Comparison of ENCODE assay signal across 10 cellular contexts in the genomic region with DNA sequence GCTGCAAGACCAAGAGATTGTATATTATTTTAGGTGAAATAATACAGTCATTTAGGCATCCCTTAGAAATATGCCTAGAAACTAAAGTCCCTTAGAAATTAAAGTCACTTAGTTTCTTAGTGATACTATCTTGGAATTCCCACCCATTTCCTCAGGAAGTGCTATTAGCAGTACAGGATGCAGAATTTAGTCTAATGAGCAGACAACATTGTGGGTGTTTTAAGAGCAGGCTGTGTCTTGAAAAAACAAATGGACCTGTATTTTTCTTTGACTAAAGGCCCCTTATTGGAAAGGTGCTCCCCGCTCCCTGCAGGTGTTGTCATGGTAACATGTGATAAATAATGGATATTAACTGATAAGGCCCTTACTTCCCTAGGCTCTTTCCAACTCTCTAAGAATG. TPM values are rescaled to one million over a fixed set of nuclear protein-coding genes. Genes with fewer than 3 reads are reported as not detected.
DNase-seq lines count a peak whose midpoint lies in the region; ATAC-seq, FAIRE-seq and TF ChIP-seq lines count a peak whose summit lies in the region.
"Had no signal": no experiment of that assay in that cellular context is flagged by ENCODE, and none has a peak within 500 bp of the region (broad histone marks: within the 10 kb centered on the region; RNA-seq: fewer than 3 reads in every experiment).

No MANE protein-coding gene starts in this region.

- peaks cover 31% of the 10 kb centered on the region for H3K4me1 Mint-ChIP-seq in mesothelial cell of epicardium

- no peaks in the 10 kb centered on the region for H3K27me3 Mint-ChIP-seq in mesothelial cell of epicardium (ENCODE audit: low read depth)

- no peaks in the 10 kb centered on the region for H3K9me2 ChIP-seq in GM23248 (ENCODE audit: insufficient read depth)

- H3K9ac ChIP-seq in GM23248 = peak overlapping the region; percentile 45

- DNase-seq in GM23248 (no peak), breast epithelium (ENCODE audit: low spot score in 2 of 2) (no peak), mesothelial cell of epicardium (ENCODE audit: low spot score in 2 of 2, unreplicated experiment in 2 of 2) (no peak), NCI-H526 treated with DMSO at 0.1 percent for 48 hours (lab: John Stamatoyannopoulos, UW) (no peak), RCC 7860 (ENCODE audit: low spot score) (no peak)

- no peak overlapping the region for H3K4me3 Mint-ChIP-seq in mesothelial cell of epicardium
- H3K4me3 Mint-ChIP-seq: activated CD4-positive, alpha-beta memory T cell treated with anti-CD3 and anti-CD28 coated beads for 36 hours had no signal

- H3K79me2 ChIP-seq in ACC112 (ENCODE audit: control insufficient read depth, insufficient read depth, low read length, unreplicated experiment) (no peaks in the 10 kb centered on the region), GM23248 (ENCODE audit: insufficient read depth) (no peaks in the 10 kb centered on the region)

- H3K36me3 Mint-ChIP-seq in mesothelial cell of epicardium = peaks cover 1% of the 10 kb centered on the region
- H3K36me3 Mint-ChIP-seq: activated CD4-positive, alpha-beta memory T cell treated with anti-CD3 and anti-CD28 coated beads for 36 hours; CD14-positive monocyte had no signal

- intact Hi-C loops in breast epithelium (cut with DNase I; ENCODE audit: low total_unique reads) = no loop called here

- H3K4me3 ChIP-seq in ACC112 (ENCODE audit: low read depth, low read length) = 0 out of 2 replicates have a peak overlapping the region, but pooled peaks have one; percentile 1
- H3K4me3 ChIP-seq in GM23248 = 0 out of 2 replicates have a peak overlapping the region, but pooled peaks have one; percentile 13
- no peak overlapping the region for H3K4me3 ChIP-seq in breast epithelium

- H3K9me3 Mint-ChIP-seq in mesothelial cell of epicardium = peaks cover 19% of the 10 kb centered on the region
- H3K9me3 Mint-ChIP-seq: activated CD4-positive, alpha-beta memory T cell treated with anti-CD3 and anti-CD28 coated beads for 36 hours had no signal

- H3K36me3 ChIP-seq in ACC112 (ENCODE audit: insufficient read depth, low read length) (no peaks in the 10 kb centered on the region), GM23248 (ENCODE audit: low read depth) (no peaks in the 10 kb centered on the region), breast epithelium (no peaks in the 10 kb centered on the region)

- H3K27ac ChIP-seq in ACC112 (ENCODE audit: low read depth, low read length) (peak overlapping the region; percentile 51), GM23248 (peak overlapping the region; percentile 64), breast epithelium (peak overlapping the region; percentile 54 to 64)

- TF ChIP-seq POLR2A in breast epithelium (IDR thresholded peaks at IDR 0.05) (no peak), GM18505 (IDR thresholded peaks at IDR 0.05; ENCODE audit: borderline replicate concordance, extremely low read depth, insufficient read depth, insufficient read length) (no peak)

- no peak for TF ChIP-seq CTCF in breast epithelium (IDR thresholded peaks at IDR 0.05)
- TF ChIP-seq CTCF in mesothelial cell of epicardium (IDR thresholded peaks at IDR 0.05; ENCODE audit: unreplicated experiment) = no peak

- H3K4me1 ChIP-seq in ACC112 (ENCODE audit: control insufficient read depth, insufficient read depth, low read length, unreplicated experiment) = peaks cover 15% of the 10 kb centered on the region
- peaks cover 30% of the 10 kb centered on the region for H3K4me1 ChIP-seq in GM23248 (ENCODE audit: insufficient read depth)
- H3K4me1 ChIP-seq in breast epithelium = no peaks in the 10 kb centered on the region

- WGBS in GM23248 (ENCODE audit: low coverage in 1 of 2, low lambda C conversion rate in 2 of 2, missing lambda C conversion rate in 2 of 2), 2 experiments = 93 to 100% methylated on average over 1 of the region's 1 CpG

- H4K20me1 ChIP-seq in GM23248 (ENCODE audit: insufficient read depth) = no peaks in the 10 kb centered on the region

- in situ Hi-C loops in GM23248 (cut with MboI) = no loop called here

- no peak for FAIRE-seq in RCC 7860 (lab: Jason Lieb, UNC)

- H3K27ac Mint-ChIP-seq in mesothelial cell of epicardium = peak overlapping the region; percentile 79
- H3K27ac Mint-ChIP-seq: activated CD4-positive, alpha-beta memory T cell treated with anti-CD3 and anti-CD28 coated beads for 36 hours had no signal

- H3K27me3 ChIP-seq in ACC112 (ENCODE audit: insufficient read depth, low read length) = no peaks in the 10 kb centered on the region
- H3K27me3 ChIP-seq in GM23248 (replicated peaks; ENCODE audit: insufficient read depth) = no peaks in the 10 kb centered on the region
- no peaks in the 10 kb centered on the region for H3K27me3 ChIP-seq in breast epithelium

- ATAC-seq in GM21737 (IDR thresholded peaks at IDR 0.05; ENCODE audit: unreplicated experiment) (no peak), GM18505 (IDR thresholded peaks at IDR 0.05; ENCODE audit: unreplicated experiment) (no peak)

- peaks cover 23% of the 10 kb centered on the region for H3F3A ChIP-seq in GM23248 (ENCODE audit: insufficient read depth)

- H3K9me3 ChIP-seq in GM23248 (ENCODE audit: low read depth) (no peaks in the 10 kb centered on the region), breast epithelium (no peaks in the 10 kb centered on the region)

- H3K4me2 ChIP-seq in GM23248 (ENCODE audit: unreplicated experiment) = peak overlapping the region; percentile 65

- no peak overlapping the region for H2AFZ ChIP-seq in ACC112 (ENCODE audit: low read length, unreplicated experiment)
- H2AFZ ChIP-seq in GM23248 = no peak overlapping the region

RNA-seq across cellular contexts. Expression of gene STARD4, which starts 38.8 kb away (rescaled TPM):
- total RNA-seq in GM23248 (2014; rRNA removed; shearing (Covaris generic)) = 40.1 and 45.3 TPM in 2 replicates
- polyA plus RNA-seq in GM23248 (2016; fragmentation: Nextera tagmentation; extraction: Ambion mirVana) = 21.1 and 24.4 TPM in 2 replicates
- total RNA-seq in breast epithelium (1 to 10 TPM; 5.3 to 6.7 (median 5.6) TPM), mesothelial cell of epicardium (65.8 to 68.4 TPM (median 67.4 TPM) in 3 replicates)

Comparison
In these comparisons a context has a peak if more than half of its experiments do, and no peak if none do; other contexts are left out.
1. H3K4me3 ChIP-seq: peak in ACC112 (single experiment) and GM23248 (single experiment); none in breast epithelium (0 of 3).
2. Peak in every context shown above with its lines, with median percentiles within 50 percentile points of each other: H3K27ac ChIP-seq.